In the genomic region with DNA sequence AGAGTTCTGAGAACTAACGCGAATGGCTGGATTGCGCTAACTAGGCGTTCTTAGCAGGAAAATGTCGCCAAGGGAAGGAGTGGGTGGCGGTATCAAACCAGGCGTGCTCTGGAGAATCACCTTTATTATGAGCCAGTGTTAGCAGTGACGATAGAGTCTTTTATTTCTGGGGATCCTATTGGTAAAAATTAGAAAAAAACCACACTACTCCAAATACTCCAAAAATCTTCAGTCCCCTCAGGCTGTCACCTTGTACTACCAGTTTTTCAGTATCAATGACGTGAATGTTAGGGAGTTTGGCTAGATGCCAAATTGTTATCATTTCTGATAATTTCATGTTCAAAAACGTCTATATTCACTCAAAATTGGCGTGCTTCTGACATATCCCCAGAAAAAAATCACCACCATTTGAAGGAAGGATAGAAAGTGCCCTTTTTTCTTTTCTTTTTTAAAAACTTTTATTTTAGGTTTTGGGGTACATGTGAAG, we compare ENCODE assay signal across 10 cellular contexts. TPM values are rescaled to one million over a fixed set of nuclear protein-coding genes. Genes with fewer than 3 reads are reported as not detected.
DNase-seq lines count a peak whose midpoint lies in the region; ATAC-seq, FAIRE-seq and TF ChIP-seq lines count a peak whose summit lies in the region.
"Had no signal": no experiment of that assay in that cellular context is flagged by ENCODE, and none has a peak within 500 bp of the region (broad histone marks: within the 10 kb centered on the region; RNA-seq: fewer than 3 reads in every experiment).

No MANE protein-coding gene starts in this region.

- no peaks in the 10 kb centered on the region for H3K9me3 ChIP-seq in A549
- H3K9me3 ChIP-seq in HEK293 (ENCODE audit: control insufficient read depth, insufficient read depth, low read depth, low read length): no peaks in the 10 kb centered on the region
- H3K9me3 ChIP-seq in body of pancreas: no peaks in the 10 kb centered on the region

- H3K36me3 Mint-ChIP-seq in mesothelial cell of epicardium: no peaks in the 10 kb centered on the region

- H3K4me1 ChIP-seq in A549 (no peaks in the 10 kb centered on the region; the same call in 2 of the 3 replicates), HEK293 (ENCODE audit: control insufficient read depth, insufficient read depth, low read length) (peaks cover 4% of the 10 kb centered on the region; the same call in 1 of the 2 replicates), body of pancreas (peaks cover 32% of the 10 kb centered on the region)

- TF ChIP-seq RAD21 in A549 (conservative IDR thresholded peaks at IDR 0.05 in 1 of 2, IDR thresholded peaks at IDR 0.05 in 1 of 2): no peak

- no peak for TF ChIP-seq EP300 in A549 (IDR thresholded peaks at IDR 0.05)

- TF ChIP-seq POLR2A in A549 (IDR thresholded peaks at IDR 0.05; ENCODE audit: low read length) (no peak), body of pancreas (IDR thresholded peaks at IDR 0.05) (no peak)

- no peak overlapping the region for H3K27ac ChIP-seq in A549
- peak overlapping the region; percentile 79; the same call in 1 of the 2 replicates for H3K27ac ChIP-seq in HEK293 (ENCODE audit: extremely low read depth, low read depth, low read length)
- peak overlapping the region; percentile 66 to 85 (median 79) for H3K27ac ChIP-seq in body of pancreas

- no peak for FAIRE-seq in A549 (lab: Jason Lieb, UNC)

- no peaks in the 10 kb centered on the region for H3K27me3 ChIP-seq in body of pancreas

- H3K4me2 ChIP-seq in A549: peak overlapping the region; percentile 87; the same call in 1 of the 3 replicates

- intact Hi-C loops in body of pancreas (cut with DNase I): no loop called here

- H3K4me3 ChIP-seq in A549 (no peak overlapping the region), HEK293 (ENCODE audit: low read depth, low read length) (peak overlapping the region; percentile 79), body of pancreas (peak overlapping the region; percentile 49 to 66)

- H3K4me3 Mint-ChIP-seq in mesothelial cell of epicardium: peak overlapping the region; percentile 83

- TF ChIP-seq CTCF in A549 (IDR thresholded peaks at IDR 0.05) (no peak), HEK293 (tag by site-specific recombination; IDR thresholded peaks at IDR 0.05) (no peak), body of pancreas (IDR thresholded peaks at IDR 0.05) (peak in 1 of 7 experiments; percentile 11), mesothelial cell of epicardium (IDR thresholded peaks at IDR 0.05; ENCODE audit: unreplicated experiment) (no peak)

- WGBS in A549 (ENCODE audit: missing lambda C conversion rate): 27% methylated on average over 11 of the region's 11 CpGs
- 6 to 8% methylated on average over 11 of the region's 11 CpGs for WGBS in body of pancreas, 2 donors

- H3K9me3 Mint-ChIP-seq in mesothelial cell of epicardium: peaks cover 6% of the 10 kb centered on the region

- H3K36me3 ChIP-seq in HEK293 (ENCODE audit: control insufficient read depth in 2 of 2, insufficient read depth in 1 of 2, low read length in 2 of 2): no peaks in the 10 kb centered on the region
- no peaks in the 10 kb centered on the region for H3K36me3 ChIP-seq in body of pancreas (replicated peaks in 1 of 2; ENCODE audit: insufficient read depth in 1 of 2, low read depth in 2 of 2)

- no peak overlapping the region for H3K27ac Mint-ChIP-seq in mesothelial cell of epicardium

- DNase-seq in A549 (ENCODE audit: low read depth in 1 of 2, low spot score in 1 of 2): no peak
- peak in 1 of 4 donors; percentile 18 for DNase-seq in body of pancreas
- no peak for DNase-seq in mesothelial cell of epicardium (ENCODE audit: low spot score in 2 of 2, unreplicated experiment in 2 of 2)
- DNase-seq in NCI-H2196 (lab: John Stamatoyannopoulos, UW; ENCODE audit: unreplicated experiment): no peak
- DNase-seq: DND-41, KG1 had no signal

- H3K4me1 Mint-ChIP-seq in mesothelial cell of epicardium: peaks cover 16% of the 10 kb centered on the region

- CTCF ChIA-PET in A549 (lab: Yijun Ruan, JAX): no interaction called here
- CTCF ChIA-PET in HEK293 (lab: Yijun Ruan, JAX): no interaction called here

- ATAC-seq in A549 (0 out of 6 replicates have a peak, but pooled peaks of 1 of the 2 experiments have one; percentile 16), body of pancreas (no peak), HG03565 (IDR thresholded peaks at IDR 0.05; ENCODE audit: unreplicated experiment) (no peak), esophagus mucosa (no peak), HG02588 (IDR thresholded peaks at IDR 0.05; ENCODE audit: unreplicated experiment) (no peak)

- POLR2A ChIA-PET in A549 (lab: Yijun Ruan, JAX): no interaction called here
- POLR2A ChIA-PET in HEK293 (lab: Yijun Ruan, JAX): no interaction called here

- peaks cover 53% of the 10 kb centered on the region for H3K27me3 Mint-ChIP-seq in mesothelial cell of epicardium (ENCODE audit: low read depth)

TF ChIP-seq in A549, 52 proteins besides CTCF, POLR2A, EP300 and RAD21 (continues in another document):
- TF ChIP-seq, protein P1, sequence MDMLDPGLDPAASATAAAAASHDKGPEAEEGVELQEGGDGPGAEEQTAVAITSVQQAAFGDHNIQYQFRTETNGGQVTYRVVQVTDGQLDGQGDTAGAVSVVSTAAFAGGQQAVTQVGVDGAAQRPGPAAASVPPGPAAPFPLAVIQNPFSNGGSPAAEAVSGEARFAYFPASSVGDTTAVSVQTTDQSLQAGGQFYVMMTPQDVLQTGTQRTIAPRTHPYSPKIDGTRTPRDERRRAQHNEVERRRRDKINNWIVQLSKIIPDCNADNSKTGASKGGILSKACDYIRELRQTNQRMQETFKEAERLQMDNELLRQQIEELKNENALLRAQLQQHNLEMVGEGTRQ (IDR thresholded peaks at IDR 0.05): no peak
- no peak for TF ChIP-seq RCOR1 (IDR thresholded peaks at IDR 0.05; ENCODE audit: low read depth, low read length)
- TF ChIP-seq, protein P2, sequence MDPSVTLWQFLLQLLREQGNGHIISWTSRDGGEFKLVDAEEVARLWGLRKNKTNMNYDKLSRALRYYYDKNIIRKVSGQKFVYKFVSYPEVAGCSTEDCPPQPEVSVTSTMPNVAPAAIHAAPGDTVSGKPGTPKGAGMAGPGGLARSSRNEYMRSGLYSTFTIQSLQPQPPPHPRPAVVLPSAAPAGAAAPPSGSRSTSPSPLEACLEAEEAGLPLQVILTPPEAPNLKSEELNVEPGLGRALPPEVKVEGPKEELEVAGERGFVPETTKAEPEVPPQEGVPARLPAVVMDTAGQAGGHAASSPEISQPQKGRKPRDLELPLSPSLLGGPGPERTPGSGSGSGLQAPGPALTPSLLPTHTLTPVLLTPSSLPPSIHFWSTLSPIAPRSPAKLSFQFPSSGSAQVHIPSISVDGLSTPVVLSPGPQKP (IDR thresholded peaks at IDR 0.05; ENCODE audit: low read depth, low read length): no peak
- no peak for TF ChIP-seq MAZ (IDR thresholded peaks at IDR 0.05; ENCODE audit: borderline replicate concordance, low read depth, low read length)
- TF ChIP-seq, protein P3, sequence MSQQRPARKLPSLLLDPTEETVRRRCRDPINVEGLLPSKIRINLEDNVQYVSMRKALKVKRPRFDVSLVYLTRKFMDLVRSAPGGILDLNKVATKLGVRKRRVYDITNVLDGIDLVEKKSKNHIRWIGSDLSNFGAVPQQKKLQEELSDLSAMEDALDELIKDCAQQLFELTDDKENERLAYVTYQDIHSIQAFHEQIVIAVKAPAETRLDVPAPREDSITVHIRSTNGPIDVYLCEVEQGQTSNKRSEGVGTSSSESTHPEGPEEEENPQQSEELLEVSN (IDR thresholded peaks at IDR 0.05; ENCODE audit: borderline replicate concordance, low read depth): no peak
- TF ChIP-seq ZNF302 (CRISPR knock-in tag; IDR thresholded peaks at IDR 0.05): no peak
- no peak for TF ChIP-seq HDAC2 (IDR thresholded peaks at IDR 0.05)
- no peak for TF ChIP-seq ZC3H11A (IDR thresholded peaks at IDR 0.05)

TF ChIP-seq in HEK293, 187 proteins besides CTCF, POLR2A, EP300 and RAD21:
- TF ChIP-seq ZNF660 (tag by site-specific recombination; IDR thresholded peaks at IDR 0.05) (0 out of 2 replicates have a peak, but pooled peaks have one; percentile 27), ZNF514 (tag by site-specific recombination; IDR thresholded peaks at IDR 0.05) (no peak), ZNF146 (tag by site-specific recombination; IDR thresholded peaks at IDR 0.05) (no peak), EGR2 (tag by site-specific recombination; IDR thresholded peaks at IDR 0.05; ENCODE audit: low read depth) (peak; percentile 26; the same call in 1 of the 2 replicates), ZFHX2 (tag by site-specific recombination; conservative IDR thresholded peaks at IDR 0.05) (0 out of 2 replicates have a peak, but pooled peaks have one; percentile 36), ZNF629 (tag by site-specific recombination; IDR thresholded peaks at IDR 0.05) (peak; percentile 36), YY1 (tag by site-specific recombination; IDR thresholded peaks at IDR 0.05) (no peak)
- TF ChIP-seq, protein P4, sequence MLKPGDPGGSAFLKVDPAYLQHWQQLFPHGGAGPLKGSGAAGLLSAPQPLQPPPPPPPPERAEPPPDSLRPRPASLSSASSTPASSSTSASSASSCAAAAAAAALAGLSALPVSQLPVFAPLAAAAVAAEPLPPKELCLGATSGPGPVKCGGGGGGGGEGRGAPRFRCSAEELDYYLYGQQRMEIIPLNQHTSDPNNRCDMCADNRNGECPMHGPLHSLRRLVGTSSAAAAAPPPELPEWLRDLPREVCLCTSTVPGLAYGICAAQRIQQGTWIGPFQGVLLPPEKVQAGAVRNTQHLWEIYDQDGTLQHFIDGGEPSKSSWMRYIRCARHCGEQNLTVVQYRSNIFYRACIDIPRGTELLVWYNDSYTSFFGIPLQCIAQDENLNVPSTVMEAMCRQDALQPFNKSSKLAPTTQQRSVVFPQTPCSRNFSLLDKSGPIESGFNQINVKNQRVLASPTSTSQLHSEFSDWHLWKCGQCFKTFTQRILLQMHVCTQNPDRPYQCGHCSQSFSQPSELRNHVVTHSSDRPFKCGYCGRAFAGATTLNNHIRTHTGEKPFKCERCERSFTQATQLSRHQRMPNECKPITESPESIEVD (tag by site-specific recombination; IDR thresholded peaks at IDR 0.05): peak; percentile 72

RNA-seq across cellular contexts. Expression of a gene that starts 1.5 kb away (rescaled TPM):
- polyA plus RNA-seq in A549 (2011; rRNA removed): 0.06 and 0.08 TPM in 2 replicates
- polyA plus RNA-seq in A549 (2012; cell fraction: cytosol; rRNA removed): 0.01 TPM in 2 replicates
- polyA plus RNA-seq in A549 (2012; cell fraction: nucleus; rRNA removed): 0.06 TPM in 1 of 2 replicates, not detected in the other
- 0.04 to 0.12 TPM in 2 of 3 replicates, not detected in the other for polyA plus RNA-seq in A549 (2017; fragmentation: RNase III; extraction: RNeasy Plus Mini Kit Qiagen cat#74134 plus additional on column Dnase treatment)
- 0.24 TPM in 1 of 2 replicates, not detected in the other for polyA minus RNA-seq in A549 (2011; rRNA and poly(A)+ RNA removed)
- 1 to 10 TPM; 8.3 to 8.9 TPM for total RNA-seq in body of pancreas
- total RNA-seq in mesothelial cell of epicardium: 0.87 to 1.6 TPM (median 1.4 TPM) in 3 replicates
- total RNA-seq in esophagus mucosa: 1.1 TPM

Comparison
In these comparisons a context has a peak if more than half of its experiments do, and no peak if none do; other contexts are left out.
1. H3K27ac ChIP-seq: peak in HEK293 (single experiment) and body of pancreas (4 of 4); none in A549 (0 of 2).